Comparison of ENCODE assay signal across 34 cellular contexts in genomic region chr2:224075588-224075987, GRCh38.
"Had no signal": no experiment of that assay in that cellular context is flagged by ENCODE, and none has a peak within 500 bp of the region (broad histone marks: within the 10 kb centered on the region; RNA-seq: fewer than 3 reads in every experiment).

No MANE protein-coding gene starts in this region.

- H3K9ac ChIP-seq: KMS-11 had no signal

- H3K4me2 ChIP-seq: KMS-11 had no signal

- H3K4me3 ChIP-seq: MG63 had no signal

- H3K27me3 ChIP-seq: MG63 had no signal

- H3K36me3 ChIP-seq: MG63 had no signal

- H3K9me3 ChIP-seq: MG63 had no signal

- DNase-seq: Karpas-422, Kasumi-1, MG63, MM.1S, MV-4-11, NCI-H1048, NCI-H1092, NCI-H1092 treated with DMSO at 0.1 percent for 48 hours, NCI-H1105, NCI-H1105 treated with DMSO at 0.1 percent for 48 hours, NCI-H1417, NCI-H1417 treated with DMSO at 0.1 percent for 48 hours, NCI-H1436, NCI-H1436 treated with DMSO at 0.1 percent for 48 hours, NCI-H146, NCI-H1694, NCI-H1694 treated with DMSO at 0.1 percent for 48 hours, NCI-H187, NCI-H187 treated with DMSO at 0.1 percent for 48 hours, NCI-H1930, NCI-H2029, NCI-H2029 treated with DMSO at 0.1 percent for 48 hours, NCI-H2081, NCI-H2081 treated with DMSO at 0.1 percent for 48 hours, NCI-H2107, NCI-H2171, NCI-H2171 treated with DMSO at 0.1 percent for 48 hours, NCI-H2227 treated with DMSO at 0.1 percent for 48 hours, NCI-H226, NCI-H345, NCI-H446, NCI-H446 treated with DMSO at 0.1 percent for 48 hours, NCI-H510A had no signal

- H3K27ac ChIP-seq: KMS-11 had no signal
